In the genomic region with DNA sequence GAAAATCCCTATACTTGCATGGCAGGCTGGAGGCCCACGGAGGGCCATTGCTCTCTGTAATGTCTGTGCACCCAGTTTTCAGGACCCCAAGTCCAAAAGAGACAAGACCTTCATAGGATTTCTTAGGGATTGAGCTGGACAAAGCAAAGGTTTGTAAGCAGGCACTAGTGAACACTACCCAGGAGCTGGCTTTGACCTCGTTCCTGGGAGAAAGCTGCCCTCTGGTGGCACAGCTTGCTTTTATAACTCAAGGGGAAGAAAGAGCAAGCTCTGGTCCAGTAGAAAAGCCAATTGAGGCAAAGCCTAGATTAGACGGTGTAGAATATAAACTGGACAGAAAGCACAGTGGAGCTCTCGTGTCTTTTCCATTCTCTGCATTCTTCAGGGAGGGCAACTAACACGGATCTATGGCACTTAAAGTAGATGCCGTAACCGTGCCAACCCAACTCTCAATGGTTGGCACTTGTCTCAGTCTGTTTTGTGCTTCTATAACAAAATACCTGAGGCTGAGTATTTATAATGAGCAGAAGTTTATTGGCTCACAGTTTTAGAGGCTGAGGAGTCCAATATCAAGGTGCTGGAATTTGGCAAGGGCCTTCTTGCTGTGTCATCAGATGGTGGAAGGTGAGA, we compare ENCODE assay signal across 9 cellular contexts. TPM values are rescaled to one million over a fixed set of nuclear protein-coding genes. Genes with fewer than 3 reads are reported as not detected.
DNase-seq lines count a peak whose midpoint lies in the region; ATAC-seq, FAIRE-seq and TF ChIP-seq lines count a peak whose summit lies in the region.
"Had no signal": no experiment of that assay in that cellular context is flagged by ENCODE, and none has a peak within 500 bp of the region (broad histone marks: within the 10 kb centered on the region; RNA-seq: fewer than 3 reads in every experiment).

No MANE protein-coding gene starts in this region.

- peak; percentile 54 for FAIRE-seq in GM12892 (lab: Jason Lieb, UNC)

- peaks cover 3% of the 10 kb centered on the region; the same call in 1 of the 2 replicates for H3K4me1 ChIP-seq in SJCRH30

- H3K9me3 ChIP-seq in SJCRH30 (replicated peaks), result no peaks in the 10 kb centered on the region
- H3K9me3 ChIP-seq: neutrophil had no signal

- no peaks in the 10 kb centered on the region for H3K27me3 Mint-ChIP-seq in activated CD4-positive, alpha-beta T cell treated with anti-CD3 and anti-CD28 coated beads, Interleukin-2, amount 10 ng/mL, durations not matched to agents 24 days and 14 days

- H3K27me3 ChIP-seq in SJCRH30, result no peaks in the 10 kb centered on the region
- H3K27me3 ChIP-seq: neutrophil had no signal

- no peaks in the 10 kb centered on the region for H3K4me1 Mint-ChIP-seq in activated CD4-positive, alpha-beta T cell treated with anti-CD3 and anti-CD28 coated beads, Interleukin-2, amount 10 ng/mL, durations not matched to agents 24 days and 14 days

- TF ChIP-seq POLR2A in GM12892 (IDR thresholded peaks at IDR 0.05; ENCODE audit: low read depth, low read length) (no peak), erythroblast (IDR thresholded peaks at IDR 0.05; ENCODE audit: low read length) (no peak)

- no peaks in the 10 kb centered on the region for H3K9me3 Mint-ChIP-seq in activated CD4-positive, alpha-beta T cell treated with anti-CD3 and anti-CD28 coated beads, Interleukin-2, amount 10 ng/mL, durations not matched to agents 24 days and 14 days

- H3K27ac ChIP-seq in SJCRH30, result no peak overlapping the region
- H3K27ac ChIP-seq: neutrophil had no signal

- ATAC-seq in HG02885 (IDR thresholded peaks at IDR 0.05; ENCODE audit: poor library complexity, unreplicated experiment), result no peak

- H3K4me3 Mint-ChIP-seq in activated CD4-positive, alpha-beta T cell treated with anti-CD3 and anti-CD28 coated beads, Interleukin-2, amount 10 ng/mL, durations not matched to agents 24 days and 14 days, result no peak overlapping the region

- H3K4me3 ChIP-seq in AG10803 (ENCODE audit: low read length), result no peak overlapping the region
- no peak overlapping the region for H3K4me3 ChIP-seq in SJCRH30

- peak; percentile 61 for TF ChIP-seq CTCF in AG10803 (conservative IDR thresholded peaks at IDR 0.05; ENCODE audit: low read length)

- no peaks in the 10 kb centered on the region for H3K36me3 Mint-ChIP-seq in activated CD4-positive, alpha-beta T cell treated with anti-CD3 and anti-CD28 coated beads, Interleukin-2, amount 10 ng/mL, durations not matched to agents 24 days and 14 days (ENCODE audit: low read depth)

- intact Hi-C loops in activated CD4-positive, alpha-beta T cell treated with anti-CD3 and anti-CD28 coated beads, Interleukin-2, amount 10 ng/mL, durations not matched to agents 24 days and 14 days (cut with micrococcal nuclease), result no loop called here

- DNase-seq in AG10803 (ENCODE audit: low read depth) (peak; percentile 56), GM12892 (ENCODE audit: insufficient read length) (no peak), KG1 (lab: John Stamatoyannopoulos, UW) (peak; percentile 39), SJCRH30 (peak; percentile 52 to 73), erythroblast (lab: John Stamatoyannopoulos, UW) (peak; percentile 13 to 25), midbrain (lab: John Stamatoyannopoulos, UW) (peak; percentile 77)
- DNase-seq in activated CD4-positive, alpha-beta T cell treated with anti-CD3 and anti-CD28 coated beads, Interleukin-2, amount 10 ng/mL, durations not matched to agents 24 days and 14 days, result no peak

- H3K27ac Mint-ChIP-seq in activated CD4-positive, alpha-beta T cell treated with anti-CD3 and anti-CD28 coated beads, Interleukin-2, amount 10 ng/mL, durations not matched to agents 24 days and 14 days, result no peak overlapping the region

- no peaks in the 10 kb centered on the region for H3K36me3 ChIP-seq in SJCRH30
- H3K36me3 ChIP-seq: neutrophil had no signal

RNA-seq across cellular contexts. Expression of a gene that starts 7.9 kb away (rescaled TPM):
- not detected for polyA plus RNA-seq in GM12892 (2012; ENCODE audit: missing spikeins)
- total RNA-seq in SJCRH30 (2014; rRNA removed; shearing (Covaris generic)), result not detected in 2 replicates
- not detected in 2 replicates for total RNA-seq in activated CD4-positive, alpha-beta T cell treated with anti-CD3 and anti-CD28 coated beads, Interleukin-2, amount 10 ng/mL, durations not matched to agents 24 days and 14 days

Comparison
In these comparisons a context has a peak if more than half of its experiments do, and no peak if none do; other contexts are left out.
1. DNase-seq: peak in AG10803 (single experiment), KG1 (single experiment), SJCRH30 (2 of 2), erythroblast (2 of 2) and midbrain (single experiment); none in GM12892 (single experiment) and activated CD4-positive, alpha-beta T cell treated with anti-CD3 and anti-CD28 coated beads, Interleukin-2, amount 10 ng/mL, durations not matched to agents 24 days and 14 days (single experiment).